In the genomic region with DNA sequence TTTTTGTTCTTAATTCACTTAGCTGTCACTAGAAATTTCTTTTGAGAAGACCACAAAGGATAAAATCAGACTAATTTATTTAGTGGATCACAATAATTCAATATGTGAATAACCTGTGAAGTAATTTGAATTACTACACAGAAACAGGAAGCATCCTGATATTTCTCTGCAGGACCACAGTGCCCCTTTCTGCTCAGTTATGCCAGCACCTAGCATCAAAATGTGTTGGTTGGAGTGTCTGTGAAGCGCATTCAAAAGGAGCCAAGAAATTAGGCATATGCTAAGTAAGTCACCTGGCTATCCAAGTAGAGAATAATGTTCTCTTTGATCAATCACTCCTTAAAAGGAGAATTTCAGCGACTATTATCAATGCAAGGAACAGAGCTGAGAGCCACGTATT, we compare ENCODE assay signal across 31 cellular contexts.
A peak's percentile ranks its signal among the peaks of the same experiment; 100 is the strongest.
DNase-seq lines count a peak whose midpoint lies in the region; ATAC-seq, FAIRE-seq and TF ChIP-seq lines count a peak whose summit lies in the region.
"Had no signal": no experiment of that assay in that cellular context is flagged by ENCODE, and none has a peak within 500 bp of the region (broad histone marks: within the 10 kb centered on the region; RNA-seq: fewer than 3 reads in every experiment).

No MANE protein-coding gene starts in this region.

- H3K36me3 Mint-ChIP-seq in astrocyte (ENCODE audit: low read depth, unreplicated experiment), result peaks cover 7% of the 10 kb centered on the region
- H3K36me3 Mint-ChIP-seq: CD8-positive, alpha-beta memory T cell; IgD-negative memory B cell had no signal

- WGBS in SK-N-SH (ENCODE audit: low lambda C conversion rate), result 15% methylated on average over 3 of the region's 3 CpGs

- H2AFZ ChIP-seq in SK-N-SH (ENCODE audit: low read depth), result no peak overlapping the region
- no peak overlapping the region for H2AFZ ChIP-seq in astrocyte (ENCODE audit: low read depth, low read length)

- H3K4me1 ChIP-seq in SK-N-SH (ENCODE audit: control insufficient read depth in 1 of 2, insufficient read depth in 2 of 2, low read depth in 1 of 2, low read length in 1 of 2) (no peaks in the 10 kb centered on the region), astrocyte (ENCODE audit: insufficient read depth, low read length) (no peaks in the 10 kb centered on the region)
- H3K4me1 ChIP-seq: BE2C, HAP-1, SJCRH30 had no signal

- H3K79me2 ChIP-seq in SK-N-SH (ENCODE audit: insufficient read depth), result no peaks in the 10 kb centered on the region
- H3K79me2 ChIP-seq in astrocyte (ENCODE audit: insufficient read depth, low read length), result no peaks in the 10 kb centered on the region

- no peak overlapping the region for H3K4me2 ChIP-seq in SK-N-SH
- H3K4me2 ChIP-seq in astrocyte (ENCODE audit: low read length), result no peak overlapping the region
- H3K4me2 ChIP-seq: KMS-11 had no signal

- H3K4me3 ChIP-seq in SK-N-SH (ENCODE audit: low read depth in 2 of 2, low read length in 1 of 2) (no peak overlapping the region), astrocyte (ENCODE audit: insufficient read depth, low read depth, low read length) (no peak overlapping the region)
- H3K4me3 ChIP-seq: HAP-1, SJCRH30 had no signal

- no peaks in the 10 kb centered on the region for H3F3A ChIP-seq in SK-N-SH (replicated peaks; ENCODE audit: insufficient read depth)

- peak overlapping the region; percentile 6 for H3K27ac Mint-ChIP-seq in astrocyte (ENCODE audit: unreplicated experiment)
- H3K27ac Mint-ChIP-seq: CD8-positive, alpha-beta memory T cell; IgD-negative memory B cell had no signal

- TF ChIP-seq EP300 in SK-N-SH (IDR thresholded peaks at IDR 0.05; ENCODE audit: borderline replicate concordance in 1 of 2, low read depth in 1 of 2, low read length in 1 of 2), result no peak

- intact Hi-C loops in left ventricle myocardium superior (cut with micrococcal nuclease), result no loop called here

- H3K36me3 ChIP-seq in SK-N-SH (replicated peaks in 1 of 2; ENCODE audit: control insufficient read depth in 1 of 2, insufficient read depth in 2 of 2, low read length in 1 of 2) (no peaks in the 10 kb centered on the region), astrocyte (ENCODE audit: insufficient read depth, low read length) (peaks cover 5% of the 10 kb centered on the region)
- H3K36me3 ChIP-seq: BE2C, SJCRH30 had no signal

- DNase-seq in SK-N-SH (no peak), astrocyte (ENCODE audit: low read depth) (no peak), left ventricle myocardium superior (no peak), inferior parietal cortex (ENCODE audit: extremely low spot score) (no peak)
- DNase-seq in stimulated activated CD8-positive, alpha-beta memory T cell treated with anti-CD3 and anti-CD28 coated beads, Interleukin-4, amount 100 ng/mL, for 48 hours, result no peak
- no peak for DNase-seq in effector CD4-positive, alpha-beta T cell
- DNase-seq: ACHN; BE2C; CD8-positive, alpha-beta memory T cell; DMS79 treated with DMSO at 0.1 percent for 48 hours; GF-D8; GOT3; MM.1S; NCI-H1048; NCI-H1417; NCI-H187; NCI-H2081 treated with DMSO at 0.1 percent for 48 hours; NCI-H2171; NCI-H226; NCI-H510A treated with DMSO at 0.1 percent for 48 hours; NCI-H774; SJCRH30 had no signal

- CTCF ChIA-PET in SK-N-SH (lab: Yijun Ruan, JAX), result interaction anchor here (0.7 kb wide), 1 partner anchor 9 kb away, joined by 3 read pairs; no protein-coding TSS in a partner anchor

- no peaks in the 10 kb centered on the region for H3K9me2 ChIP-seq in SK-N-SH

- H4K20me1 ChIP-seq in SK-N-SH (ENCODE audit: insufficient read depth) (no peaks in the 10 kb centered on the region), astrocyte (ENCODE audit: insufficient read depth, low read length) (no peaks in the 10 kb centered on the region)

- H3K9me3 Mint-ChIP-seq in astrocyte (ENCODE audit: unreplicated experiment), result no peaks in the 10 kb centered on the region

- TF ChIP-seq CTCF in SK-N-SH (IDR thresholded peaks at IDR 0.05), result no peak
- no peak for TF ChIP-seq CTCF in astrocyte (IDR thresholded peaks at IDR 0.05; ENCODE audit: insufficient read depth, low read depth, low read length)

- no peak for ATAC-seq in SK-N-SH treated with all-trans-retinoic acid at 6 μM for 48 hours
- ATAC-seq in left ventricle myocardium superior, result peak; percentile 33

- POLR2A ChIA-PET in SK-N-SH (lab: Yijun Ruan, JAX), result no interaction called here

- no peaks in the 10 kb centered on the region for H3K27me3 Mint-ChIP-seq in astrocyte (ENCODE audit: low read depth, unreplicated experiment)

- H3K27ac ChIP-seq in SK-N-SH (ENCODE audit: low read depth in 2 of 2, low read length in 1 of 2), result no peak overlapping the region
- peak overlapping the region; percentile 68 for H3K27ac ChIP-seq in astrocyte (ENCODE audit: low read depth, low read length)
- H3K27ac ChIP-seq: 22Rv1, HL-60, KMS-11, SJCRH30 had no signal

- no peak overlapping the region for H3K9ac ChIP-seq in SK-N-SH
- H3K9ac ChIP-seq in astrocyte (ENCODE audit: low read length), result no peak overlapping the region
- H3K9ac ChIP-seq: KMS-11 had no signal

- H3K27me3 ChIP-seq in SK-N-SH (ENCODE audit: insufficient read depth) (peaks cover 5% of the 10 kb centered on the region; the same call in 1 of the 2 replicates), astrocyte (ENCODE audit: insufficient read depth, low read length) (no peaks in the 10 kb centered on the region)
- H3K27me3 ChIP-seq: SJCRH30 had no signal

- FAIRE-seq in astrocyte (lab: Jason Lieb, UNC), result no peak
- FAIRE-seq: GM12891, RCC 7860 had no signal

- H3K4me1 Mint-ChIP-seq in astrocyte (ENCODE audit: low read depth, unreplicated experiment), result no peaks in the 10 kb centered on the region
- H3K4me1 Mint-ChIP-seq: CD14-positive monocyte; CD8-positive, alpha-beta memory T cell; IgD-negative memory B cell had no signal

- no peak for TF ChIP-seq RAD21 in SK-N-SH (IDR thresholded peaks at IDR 0.05; ENCODE audit: low read length)

- H3K9me3 ChIP-seq in SK-N-SH (no peaks in the 10 kb centered on the region), astrocyte (ENCODE audit: insufficient read depth, low read depth, low read length) (no peaks in the 10 kb centered on the region)
- H3K9me3 ChIP-seq: BE2C, HAP-1, SJCRH30 had no signal

- H3K4me3 Mint-ChIP-seq in astrocyte (ENCODE audit: unreplicated experiment), result no peak overlapping the region
- H3K4me3 Mint-ChIP-seq: CD14-positive monocyte; CD8-positive, alpha-beta memory T cell; IgD-negative memory B cell had no signal

TF ChIP-seq in SK-N-SH treated with all-trans-retinoic acid at 6 μM for 48 hours, 23 proteins besides CTCF, POLR2A, EP300 and RAD21:
- TF ChIP-seq ZFP30 (CRISPR knock-in tag; IDR thresholded peaks at IDR 0.05) (no peak), ZC3H10 (CRISPR knock-in tag; IDR thresholded peaks at IDR 0.05) (peak; percentile 1; the same call in 1 of the 2 replicates)

TF ChIP-seq in SK-N-SH, 30 proteins besides CTCF, POLR2A, EP300 and RAD21:
- TF ChIP-seq NFIC (IDR thresholded peaks at IDR 0.05; ENCODE audit: borderline replicate concordance), result no peak
- TF ChIP-seq GABPA (IDR thresholded peaks at IDR 0.05; ENCODE audit: low read depth), result no peak
- TF ChIP-seq JUND (IDR thresholded peaks at IDR 0.05), result no peak
- no peak for TF ChIP-seq SIN3A (IDR thresholded peaks at IDR 0.05; ENCODE audit: borderline replicate concordance, low read depth, low read length)
- TF ChIP-seq, protein P1, sequence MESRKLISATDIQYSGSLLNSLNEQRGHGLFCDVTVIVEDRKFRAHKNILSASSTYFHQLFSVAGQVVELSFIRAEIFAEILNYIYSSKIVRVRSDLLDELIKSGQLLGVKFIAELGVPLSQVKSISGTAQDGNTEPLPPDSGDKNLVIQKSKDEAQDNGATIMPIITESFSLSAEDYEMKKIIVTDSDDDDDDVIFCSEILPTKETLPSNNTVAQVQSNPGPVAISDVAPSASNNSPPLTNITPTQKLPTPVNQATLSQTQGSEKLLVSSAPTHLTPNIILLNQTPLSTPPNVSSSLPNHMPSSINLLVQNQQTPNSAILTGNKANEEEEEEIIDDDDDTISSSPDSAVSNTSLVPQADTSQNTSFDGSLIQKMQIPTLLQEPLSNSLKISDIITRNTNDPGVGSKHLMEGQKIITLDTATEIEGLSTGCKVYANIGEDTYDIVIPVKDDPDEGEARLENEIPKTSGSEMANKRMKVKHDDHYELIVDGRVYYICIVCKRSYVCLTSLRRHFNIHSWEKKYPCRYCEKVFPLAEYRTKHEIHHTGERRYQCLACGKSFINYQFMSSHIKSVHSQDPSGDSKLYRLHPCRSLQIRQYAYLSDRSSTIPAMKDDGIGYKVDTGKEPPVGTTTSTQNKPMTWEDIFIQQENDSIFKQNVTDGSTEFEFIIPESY (IDR thresholded peaks at IDR 0.05; ENCODE audit: borderline replicate concordance, low read depth), result no peak
- no peak for TF ChIP-seq TAF1 (IDR thresholded peaks at IDR 0.05; ENCODE audit: borderline replicate concordance, low read depth, low read length)
- no peak for TF ChIP-seq RFX5 (IDR thresholded peaks at IDR 0.05; ENCODE audit: low read length)
- TF ChIP-seq, protein P2, sequence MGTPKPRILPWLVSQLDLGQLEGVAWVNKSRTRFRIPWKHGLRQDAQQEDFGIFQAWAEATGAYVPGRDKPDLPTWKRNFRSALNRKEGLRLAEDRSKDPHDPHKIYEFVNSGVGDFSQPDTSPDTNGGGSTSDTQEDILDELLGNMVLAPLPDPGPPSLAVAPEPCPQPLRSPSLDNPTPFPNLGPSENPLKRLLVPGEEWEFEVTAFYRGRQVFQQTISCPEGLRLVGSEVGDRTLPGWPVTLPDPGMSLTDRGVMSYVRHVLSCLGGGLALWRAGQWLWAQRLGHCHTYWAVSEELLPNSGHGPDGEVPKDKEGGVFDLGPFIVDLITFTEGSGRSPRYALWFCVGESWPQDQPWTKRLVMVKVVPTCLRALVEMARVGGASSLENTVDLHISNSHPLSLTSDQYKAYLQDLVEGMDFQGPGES (IDR thresholded peaks at IDR 0.05; ENCODE audit: low read depth, low read length), result no peak
- no peak for TF ChIP-seq TCF12 (IDR thresholded peaks at IDR 0.05)
- TF ChIP-seq MEF2A (IDR thresholded peaks at IDR 0.05; ENCODE audit: borderline replicate concordance, low read depth), result no peak
